ENCODE assay signal across 20 cellular contexts in the genomic region with DNA sequence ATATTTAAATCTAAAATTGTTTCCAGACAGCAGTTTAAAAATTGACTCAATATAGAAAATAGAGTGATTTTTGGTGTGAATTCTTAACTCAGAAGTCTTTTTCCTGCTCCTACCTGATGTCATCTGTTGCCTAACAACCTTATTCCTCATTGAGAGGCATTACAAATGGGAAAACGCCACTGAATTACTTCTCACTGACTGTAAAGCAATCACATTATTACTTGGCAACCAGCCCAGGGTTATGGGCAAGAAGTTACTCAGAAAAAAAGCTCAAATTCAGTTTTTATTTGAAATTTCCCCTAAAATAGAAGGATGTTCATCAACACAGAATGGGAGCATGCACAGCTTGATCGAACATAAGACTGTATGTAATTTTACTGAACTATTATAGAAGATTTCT.
A peak's percentile ranks its signal among the peaks of the same experiment; 100 is the strongest.
DNase-seq lines count a peak whose midpoint lies in the region; ATAC-seq and TF ChIP-seq lines count a peak whose summit lies in the region.
"Had no signal": no experiment of that assay in that cellular context is flagged by ENCODE, and none has a peak within 500 bp of the region (broad histone marks: within the 10 kb centered on the region; RNA-seq: fewer than 3 reads in every experiment).

No MANE protein-coding gene starts in this region.

- H3K4me3 ChIP-seq in HEK293 (ENCODE audit: low read depth, low read length) (no peak overlapping the region), choroid plexus epithelial cell (ENCODE audit: low read depth, low read length) (no peak overlapping the region)
- H3K4me3 ChIP-seq: heart left ventricle, lower lobe of right lung had no signal

- H3K9me3 ChIP-seq in HEK293 (ENCODE audit: control insufficient read depth, insufficient read depth, low read depth, low read length) = no peaks in the 10 kb centered on the region
- H3K9me3 ChIP-seq: Caco-2 had no signal

- CTCF ChIA-PET in HEK293 (lab: Yijun Ruan, JAX) = no interaction called here

- ATAC-seq in esophagus mucosa = no peak
- ATAC-seq: heart left ventricle, lower lobe of right lung, T-helper 17 cell had no signal

- H3K27ac ChIP-seq in HEK293 (ENCODE audit: extremely low read depth, low read depth, low read length) = no peak overlapping the region
- H3K27ac ChIP-seq: epithelial cell of prostate, heart left ventricle, lower lobe of right lung, parathyroid adenoma, WERI-Rb-1 had no signal

- H3K36me3 ChIP-seq in HEK293 (ENCODE audit: control insufficient read depth in 2 of 2, insufficient read depth in 1 of 2, low read length in 2 of 2) = no peaks in the 10 kb centered on the region
- H3K36me3 ChIP-seq: heart left ventricle, lower lobe of right lung, WERI-Rb-1 had no signal

- TF ChIP-seq CTCF in HEK293 (tag by site-specific recombination; IDR thresholded peaks at IDR 0.05) = no peak
- TF ChIP-seq CTCF in choroid plexus epithelial cell (conservative IDR thresholded peaks at IDR 0.05; ENCODE audit: low read depth, low read length) = no peak

- POLR2A ChIA-PET in HEK293 (lab: Yijun Ruan, JAX) = no interaction called here

- no peaks in the 10 kb centered on the region for H3K4me1 ChIP-seq in HEK293 (ENCODE audit: control insufficient read depth, insufficient read depth, low read length)
- H3K4me1 ChIP-seq: Caco-2, heart left ventricle, lower lobe of right lung, parathyroid adenoma had no signal

- DNase-seq in NCI-H446 (lab: John Stamatoyannopoulos, UW) (peak; percentile 50 to 51), choroid plexus epithelial cell (ENCODE audit: low read depth) (peak; percentile 54), lung microvascular endothelial cell (ENCODE audit: low read depth in 2 of 2) (peak; percentile 13 to 26), NCI-H1436 treated with DMSO at 0.1 percent for 48 hours (lab: John Stamatoyannopoulos, UW) (no peak)
- no peak for DNase-seq in stimulated activated naive CD4-positive, alpha-beta T cell (lab: John Stamatoyannopoulos, UW)
- DNase-seq: activated CD4-positive, alpha-beta T cell treated with anti-CD3 and anti-CD28 coated beads, Interleukin-2, amount 50 U/mL, for 48 hours; activated naive CD4-positive, alpha-beta T cell treated with Interleukin-2 at 50 U/mL for 16 hours; aorta; Caco-2; heart left ventricle; lower lobe of right lung; NCI-H1417 treated with DMSO at 0.1 percent for 48 hours; Right ventricle myocardium superior; stimulated activated CD4-positive, alpha-beta T cell treated with anti-CD3 and anti-CD28 coated beads, Interleukin-12 subunit alpha, Interleukin-12 subunit beta, amount 100 ng/mL, for 4 hours; T-helper 17 cell; WERI-Rb-1 had no signal

TF ChIP-seq in HEK293, 187 proteins besides CTCF, POLR2A, EP300 and RAD21:
- TF ChIP-seq, protein P1, sequence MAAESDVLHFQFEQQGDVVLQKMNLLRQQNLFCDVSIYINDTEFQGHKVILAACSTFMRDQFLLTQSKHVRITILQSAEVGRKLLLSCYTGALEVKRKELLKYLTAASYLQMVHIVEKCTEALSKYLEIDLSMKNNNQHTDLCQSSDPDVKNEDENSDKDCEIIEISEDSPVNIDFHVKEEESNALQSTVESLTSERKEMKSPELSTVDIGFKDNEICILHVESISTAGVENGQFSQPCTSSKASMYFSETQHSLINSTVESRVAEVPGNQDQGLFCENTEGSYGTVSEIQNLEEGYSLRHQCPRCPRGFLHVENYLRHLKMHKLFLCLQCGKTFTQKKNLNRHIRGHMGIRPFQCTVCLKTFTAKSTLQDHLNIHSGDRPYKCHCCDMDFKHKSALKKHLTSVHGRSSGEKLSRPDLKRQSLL (tag by site-specific recombination; IDR thresholded peaks at IDR 0.05) = no peak
- TF ChIP-seq, protein P2, sequence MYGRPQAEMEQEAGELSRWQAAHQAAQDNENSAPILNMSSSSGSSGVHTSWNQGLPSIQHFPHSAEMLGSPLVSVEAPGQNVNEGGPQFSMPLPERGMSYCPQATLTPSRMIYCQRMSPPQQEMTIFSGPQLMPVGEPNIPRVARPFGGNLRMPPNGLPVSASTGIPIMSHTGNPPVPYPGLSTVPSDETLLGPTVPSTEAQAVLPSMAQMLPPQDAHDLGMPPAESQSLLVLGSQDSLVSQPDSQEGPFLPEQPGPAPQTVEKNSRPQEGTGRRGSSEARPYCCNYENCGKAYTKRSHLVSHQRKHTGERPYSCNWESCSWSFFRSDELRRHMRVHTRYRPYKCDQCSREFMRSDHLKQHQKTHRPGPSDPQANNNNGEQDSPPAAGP (tag by site-specific recombination; IDR thresholded peaks at IDR 0.05) = no peak
- TF ChIP-seq ZBTB48 (tag by site-specific recombination; IDR thresholded peaks at IDR 0.05) (no peak), BCL11B (tag by site-specific recombination; IDR thresholded peaks at IDR 0.05; ENCODE audit: low read depth) (no peak), GLI2 (tag by site-specific recombination; IDR thresholded peaks at IDR 0.05; ENCODE audit: borderline replicate concordance, low read depth) (no peak)
- TF ChIP-seq, protein P3, sequence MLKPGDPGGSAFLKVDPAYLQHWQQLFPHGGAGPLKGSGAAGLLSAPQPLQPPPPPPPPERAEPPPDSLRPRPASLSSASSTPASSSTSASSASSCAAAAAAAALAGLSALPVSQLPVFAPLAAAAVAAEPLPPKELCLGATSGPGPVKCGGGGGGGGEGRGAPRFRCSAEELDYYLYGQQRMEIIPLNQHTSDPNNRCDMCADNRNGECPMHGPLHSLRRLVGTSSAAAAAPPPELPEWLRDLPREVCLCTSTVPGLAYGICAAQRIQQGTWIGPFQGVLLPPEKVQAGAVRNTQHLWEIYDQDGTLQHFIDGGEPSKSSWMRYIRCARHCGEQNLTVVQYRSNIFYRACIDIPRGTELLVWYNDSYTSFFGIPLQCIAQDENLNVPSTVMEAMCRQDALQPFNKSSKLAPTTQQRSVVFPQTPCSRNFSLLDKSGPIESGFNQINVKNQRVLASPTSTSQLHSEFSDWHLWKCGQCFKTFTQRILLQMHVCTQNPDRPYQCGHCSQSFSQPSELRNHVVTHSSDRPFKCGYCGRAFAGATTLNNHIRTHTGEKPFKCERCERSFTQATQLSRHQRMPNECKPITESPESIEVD (tag by site-specific recombination; IDR thresholded peaks at IDR 0.05) = peak; percentile 42; the same call in 1 of the 2 replicates

Comparison
In these comparisons a context has a peak if more than half of its experiments do, and no peak if none do; other contexts are left out.
1. DNase-seq: peak in NCI-H446 (2 of 2), choroid plexus epithelial cell (single experiment) and lung microvascular endothelial cell (2 of 2); none in NCI-H1436 treated with DMSO at 0.1 percent for 48 hours (single experiment) and stimulated activated naive CD4-positive, alpha-beta T cell (0 of 6).